Comparison of ENCODE assay signal across 18 cellular contexts in genomic region chr6:35674594-35674993, GRCh38.
DNase-seq lines count a peak whose midpoint lies in the region; ATAC-seq lines count a peak whose summit lies in the region.
"Had no signal": no experiment of that assay in that cellular context is flagged by ENCODE, and none has a peak within 500 bp of the region (broad histone marks: within the 10 kb centered on the region; RNA-seq: fewer than 3 reads in every experiment).

No MANE protein-coding gene starts in this region.

- DNase-seq in DMS79 treated with DMSO at 0.1 percent for 48 hours (lab: John Stamatoyannopoulos, UW) (peak; percentile 15), DMS79 (lab: John Stamatoyannopoulos, UW) (no peak), RPMI8226 (no peak), AG08396 (ENCODE audit: low spot score) (no peak)
- DNase-seq in stimulated activated naive CD8-positive, alpha-beta T cell treated with anti-CD3 and anti-CD28 coated beads, Interleukin-15, Interleukin-2, amounts not matched to agents 100 U/mL and 50 U/mL, for 24 hours, result no peak
- DNase-seq: 8988T, DMS53, GOT3, heart left ventricle, lower lobe of right lung, thyroid gland had no signal

- no peaks in the 10 kb centered on the region for H3K9me3 ChIP-seq in endocrine pancreas (ENCODE audit: control insufficient read depth, low read length)
- H3K9me3 ChIP-seq: BLaER1 treated with 17β-estradiol and CSF1 and Interleukin-3, amounts not matched to agents 10 nM and 100 nM; heart left ventricle; lower lobe of right lung; prostate gland; thyroid gland had no signal

- peaks cover 89% of the 10 kb centered on the region for H3K4me1 Mint-ChIP-seq in stimulated activated naive CD8-positive, alpha-beta T cell treated with anti-CD3 and anti-CD28 coated beads, Interleukin-15, Interleukin-2, amounts not matched to agents 100 ng/mL and 50 ng/mL, for 24 hours (ENCODE audit: low read depth)

- peaks cover 20% of the 10 kb centered on the region for H3K36me3 Mint-ChIP-seq in stimulated activated naive CD8-positive, alpha-beta T cell treated with anti-CD3 and anti-CD28 coated beads, Interleukin-15, Interleukin-2, amounts not matched to agents 100 ng/mL and 50 ng/mL, for 24 hours (ENCODE audit: low read depth)

- no peaks in the 10 kb centered on the region for H3K27me3 ChIP-seq in endocrine pancreas (ENCODE audit: control insufficient read depth, insufficient read depth, low read length)
- H3K27me3 ChIP-seq: BLaER1 treated with 17β-estradiol and CSF1 and Interleukin-3, amounts not matched to agents 10 nM and 100 nM; heart left ventricle; thyroid gland had no signal

- peak overlapping the region; percentile 19 for H3K4me3 ChIP-seq in endocrine pancreas (ENCODE audit: control insufficient read depth, insufficient read depth, low read length)
- H3K4me3 ChIP-seq: BLaER1 treated with 17β-estradiol and CSF1 and Interleukin-3, amounts not matched to agents 10 nM and 100 nM; heart left ventricle; lower lobe of right lung; prostate gland; smooth muscle cell; thyroid gland had no signal

- ATAC-seq in stimulated activated naive CD8-positive, alpha-beta T cell treated with anti-CD3 and anti-CD28 coated beads, Interleukin-15, Interleukin-2, amounts not matched to agents 100 U/mL and 50 U/mL, for 24 hours, result no peak
- no peak for ATAC-seq in HG03565 (IDR thresholded peaks at IDR 0.05; ENCODE audit: unreplicated experiment)
- ATAC-seq: heart left ventricle had no signal

- peak overlapping the region; percentile 0 for H3K27ac Mint-ChIP-seq in stimulated activated naive CD8-positive, alpha-beta T cell treated with anti-CD3 and anti-CD28 coated beads, Interleukin-15, Interleukin-2, amounts not matched to agents 100 ng/mL and 50 ng/mL, for 24 hours

- H3K4me1 ChIP-seq in endocrine pancreas (ENCODE audit: control insufficient read depth, insufficient read depth, low read length), result peaks cover 23% of the 10 kb centered on the region

- no peak overlapping the region for H3K9ac ChIP-seq in endocrine pancreas (ENCODE audit: control insufficient read depth, insufficient read depth, low read length)
- H3K9ac ChIP-seq: BLaER1 treated with 17β-estradiol and CSF1 and Interleukin-3, amounts not matched to agents 10 nM and 100 nM had no signal

- no peaks in the 10 kb centered on the region for H3K9me3 Mint-ChIP-seq in stimulated activated naive CD8-positive, alpha-beta T cell treated with anti-CD3 and anti-CD28 coated beads, Interleukin-15, Interleukin-2, amounts not matched to agents 100 ng/mL and 50 ng/mL, for 24 hours
- H3K9me3 Mint-ChIP-seq: nephron had no signal

- H3K27me3 Mint-ChIP-seq in stimulated activated naive CD8-positive, alpha-beta T cell treated with anti-CD3 and anti-CD28 coated beads, Interleukin-15, Interleukin-2, amounts not matched to agents 100 ng/mL and 50 ng/mL, for 24 hours, result no peaks in the 10 kb centered on the region

- H3K36me3 ChIP-seq in endocrine pancreas (ENCODE audit: control insufficient read depth, insufficient read depth, low read length), result no peaks in the 10 kb centered on the region

- H3K4me3 Mint-ChIP-seq in stimulated activated naive CD8-positive, alpha-beta T cell treated with anti-CD3 and anti-CD28 coated beads, Interleukin-15, Interleukin-2, amounts not matched to agents 100 ng/mL and 50 ng/mL, for 24 hours, result no peak overlapping the region
- H3K4me3 Mint-ChIP-seq: nephron had no signal
